Comparison of ENCODE assay signal across 1 cellular context in the genomic region with DNA sequence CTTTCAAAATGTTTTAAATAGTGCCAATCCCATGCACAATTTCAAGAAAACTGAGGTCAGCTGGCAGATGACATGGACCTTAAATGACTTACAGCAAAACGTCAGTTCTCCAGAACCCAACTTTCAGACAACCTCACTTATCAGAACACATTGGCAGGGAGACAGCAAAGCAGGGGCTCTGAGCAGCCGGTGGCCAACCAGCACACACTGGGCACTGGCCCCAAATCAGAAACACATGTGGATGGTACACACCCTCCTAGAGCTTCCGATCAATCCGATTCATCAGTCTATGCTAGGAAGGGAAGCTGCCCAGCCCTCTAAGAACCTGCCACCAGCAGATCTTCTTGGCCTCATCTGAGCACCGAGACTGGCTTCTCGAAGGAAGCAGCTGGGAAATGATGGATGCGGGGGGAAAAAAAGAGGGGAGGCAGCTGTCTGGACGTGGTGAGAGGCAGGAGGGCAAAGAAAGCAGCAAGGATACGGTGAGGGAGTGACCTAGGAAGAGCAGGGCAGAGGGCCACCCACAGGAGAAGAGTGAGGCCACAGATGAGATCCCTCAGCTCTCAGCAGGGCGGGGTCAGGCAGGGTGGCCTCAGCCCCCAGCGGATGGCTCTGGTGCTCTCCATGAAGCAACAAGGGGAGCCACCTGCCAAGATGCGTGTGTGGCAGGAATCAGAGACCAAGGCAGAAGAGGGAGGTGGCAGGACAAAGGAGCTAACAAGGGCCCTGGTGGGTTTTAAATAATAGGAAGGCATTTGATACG.
TF ChIP-seq lines count a peak whose summit lies in the region.

No MANE protein-coding gene starts in this region.

TF ChIP-seq in SK-N-SH, 30 proteins besides CTCF, POLR2A, EP300 and RAD21 (continued from another document):
- TF ChIP-seq TEAD4 (IDR thresholded peaks at IDR 0.05; ENCODE audit: borderline replicate concordance, insufficient read depth) (no peak), CHD2 (IDR thresholded peaks at IDR 0.05; ENCODE audit: low read length, partially characterized antibody) (peak; percentile 51), MXI1 (IDR thresholded peaks at IDR 0.05; ENCODE audit: low read depth, low read length) (peak; percentile 71; the same call in 1 of the 2 replicates), TCF12 (IDR thresholded peaks at IDR 0.05) (peak; percentile 59)
